Comparison of ENCODE assay signal across 7 cellular contexts in genomic region chr12:57129311-57130288, GRCh38. TPM values are rescaled to one million over a fixed set of nuclear protein-coding genes. Genes with fewer than 3 reads are reported as not detected.
A peak's percentile ranks its signal among the peaks of the same experiment; 100 is the strongest.
DNase-seq lines count a peak whose midpoint lies in the region; TF ChIP-seq lines count a peak whose summit lies in the region.
"Had no signal": no experiment of that assay in that cellular context is flagged by ENCODE, and none has a peak within 500 bp of the region (broad histone marks: within the 10 kb centered on the region; RNA-seq: fewer than 3 reads in every experiment).

No MANE protein-coding gene starts in this region.

- no peak for TF ChIP-seq POLR2A in esophagus muscularis mucosa (IDR thresholded peaks at IDR 0.05; ENCODE audit: low read depth)

- peaks cover 6% of the 10 kb centered on the region for H3K36me3 ChIP-seq in NT2/D1 (ENCODE audit: insufficient read depth, insufficient read length, low read length)
- no peaks in the 10 kb centered on the region for H3K36me3 ChIP-seq in esophagus muscularis mucosa
- no peaks in the 10 kb centered on the region for H3K36me3 ChIP-seq in skeletal muscle tissue (ENCODE audit: control insufficient read depth in 3 of 3, insufficient read depth in 3 of 3, low read length in 3 of 3)
- no peaks in the 10 kb centered on the region for H3K36me3 ChIP-seq in effector memory CD4-positive, alpha-beta T cell (ENCODE audit: control insufficient read depth, insufficient read depth, low read length)

- DNase-seq in NT2/D1 (ENCODE audit: low read depth, low spot score): no peak
- no peak for DNase-seq in esophagus muscularis mucosa (ENCODE audit: extremely low spot score)
- no peak for DNase-seq in NCI-H446 (lab: John Stamatoyannopoulos, UW)
- no peak for DNase-seq in effector memory CD4-positive, alpha-beta T cell
- no peak for DNase-seq in kidney tubule cell (ENCODE audit: low spot score)
- DNase-seq: stimulated activated CD8-positive, alpha-beta memory T cell treated with anti-CD3 and anti-CD28 coated beads, Interleukin-4, amount 100 ng/mL, for 48 hours had no signal

- peak overlapping the region; percentile 95 to 99 (median 99) for H3K27ac ChIP-seq in esophagus muscularis mucosa (replicated peaks in 1 of 4)
- peak overlapping the region; percentile 81 for H3K27ac ChIP-seq in skeletal muscle tissue (ENCODE audit: low read depth, low read length)
- H3K27ac ChIP-seq in effector memory CD4-positive, alpha-beta T cell (ENCODE audit: insufficient read depth, low read length, poor library complexity, severe bottlenecking): no peak overlapping the region

- H3K9me3 ChIP-seq in NT2/D1 (ENCODE audit: insufficient read depth, low read length) (no peaks in the 10 kb centered on the region), esophagus muscularis mucosa (no peaks in the 10 kb centered on the region), skeletal muscle tissue (ENCODE audit: control insufficient read depth in 3 of 3, low read length in 3 of 3) (no peaks in the 10 kb centered on the region)
- H3K9me3 ChIP-seq in effector memory CD4-positive, alpha-beta T cell (ENCODE audit: control insufficient read depth, low read length): no peaks in the 10 kb centered on the region

- peaks cover 32% of the 10 kb centered on the region for H3K4me1 ChIP-seq in NT2/D1 (ENCODE audit: insufficient read depth, insufficient read length)
- peaks cover 36 to 71% (median 69%) of the 10 kb centered on the region in 4 donors for H3K4me1 ChIP-seq in esophagus muscularis mucosa
- H3K4me1 ChIP-seq in skeletal muscle tissue (ENCODE audit: control insufficient read depth in 3 of 3, insufficient read depth in 3 of 3, low read length in 3 of 3): peaks cover 28 to 37% (median 36%) of the 10 kb centered on the region in 3 donors
- peaks cover 14% of the 10 kb centered on the region for H3K4me1 ChIP-seq in effector memory CD4-positive, alpha-beta T cell (ENCODE audit: control insufficient read depth, insufficient read depth, low read length, poor library complexity, severe bottlenecking)

- H3K27me3 ChIP-seq in NT2/D1 (ENCODE audit: insufficient read depth, insufficient read length) (no peaks in the 10 kb centered on the region), esophagus muscularis mucosa (peaks cover 0 to 2% (median 0%) of the 10 kb centered on the region in 4 donors), skeletal muscle tissue (ENCODE audit: control insufficient read depth in 3 of 3, insufficient read depth in 3 of 3, low read length in 3 of 3) (no peaks in the 10 kb centered on the region)
- H3K27me3 ChIP-seq in effector memory CD4-positive, alpha-beta T cell (replicated peaks; ENCODE audit: control insufficient read depth, insufficient read depth, low read length, poor library complexity, severe bottlenecking): no peaks in the 10 kb centered on the region

- H3K9ac ChIP-seq in NT2/D1 (ENCODE audit: insufficient read length, low read depth) (peak overlapping the region; percentile 92), skeletal muscle tissue (ENCODE audit: low read depth in 1 of 3, low read length in 3 of 3) (peak overlapping the region; percentile 6 to 68 (median 30))

- intact Hi-C loops in esophagus muscularis mucosa (cut with DNase I): no loop called here

- WGBS in esophagus muscularis mucosa: 12% methylated on average over 5 of the region's 12 CpGs

- no peak for TF ChIP-seq EP300 in esophagus muscularis mucosa (IDR thresholded peaks at IDR 0.05)

- peak overlapping the region; percentile 79 for H3K4me3 ChIP-seq in NT2/D1 (ENCODE audit: insufficient read length, low read depth)
- peak overlapping the region; percentile 73 to 89 (median 88) for H3K4me3 ChIP-seq in esophagus muscularis mucosa
- peak overlapping the region; percentile 60 to 73 (median 67) for H3K4me3 ChIP-seq in skeletal muscle tissue (ENCODE audit: low read length in 3 of 3)
- no peak overlapping the region for H3K4me3 ChIP-seq in effector memory CD4-positive, alpha-beta T cell (ENCODE audit: insufficient read depth, low read depth, low read length, poor library complexity, severe bottlenecking)

- no peak for TF ChIP-seq CTCF in esophagus muscularis mucosa (IDR thresholded peaks at IDR 0.05)

RNA-seq across cellular contexts. Expression of gene LRP1, which starts 1.3 kb away (rescaled TPM):
- total RNA-seq in esophagus muscularis mucosa: 100 to 1,000 TPM; 203 to 338 (median 250) TPM
- 118 TPM for total RNA-seq in skeletal muscle tissue

RNA-seq across cellular contexts. Expression of gene LRP1-AS, which starts 17.8 kb away (rescaled TPM):
- not detected for total RNA-seq in esophagus muscularis mucosa
- 1.0 TPM for total RNA-seq in skeletal muscle tissue

RNA-seq across cellular contexts. Expression of gene STAT6, which starts 18.4 kb away (rescaled TPM):
- total RNA-seq in esophagus muscularis mucosa: 100 to 1,000 TPM; 111 to 168 (median 157) TPM
- total RNA-seq in skeletal muscle tissue: 31.8 TPM

RNA-seq across cellular contexts. Expression of gene NAB2, which starts 40.7 kb away (rescaled TPM):
- 10 to 100 TPM; 21.6 to 41.5 (median 35.1) TPM for total RNA-seq in esophagus muscularis mucosa
- total RNA-seq in skeletal muscle tissue: 38.1 TPM

RNA-seq across cellular contexts. Expression of gene NEMP1, which starts 51.0 kb away (rescaled TPM):
- total RNA-seq in esophagus muscularis mucosa: 10 to 100 TPM in 2 of 4 donors, 1 to 10 TPM in 2; 8.3 to 11.8 (median 10.0) TPM
- 11.0 TPM for total RNA-seq in skeletal muscle tissue
